In the genomic region with DNA sequence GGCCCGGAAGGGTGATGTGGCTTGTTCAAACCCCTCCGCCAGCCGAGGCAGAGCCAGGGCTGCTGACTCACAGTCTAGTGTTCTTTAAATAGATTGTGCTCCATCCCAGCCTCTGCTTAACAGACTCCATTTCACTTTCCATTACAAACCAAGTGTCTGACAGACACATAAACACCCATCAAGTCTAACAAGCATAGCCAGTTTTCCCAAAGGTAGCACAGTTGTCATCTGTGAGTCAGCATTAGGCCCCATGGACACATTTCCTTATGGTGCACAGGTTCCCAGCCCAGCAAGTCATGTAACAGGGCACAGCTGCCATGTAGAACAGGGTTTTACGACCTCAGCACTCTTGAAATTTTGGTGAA, we compare ENCODE assay signal across 9 cellular contexts.
DNase-seq lines count a peak whose midpoint lies in the region; ATAC-seq and TF ChIP-seq lines count a peak whose summit lies in the region.
"Had no signal": no experiment of that assay in that cellular context is flagged by ENCODE, and none has a peak within 500 bp of the region (broad histone marks: within the 10 kb centered on the region; RNA-seq: fewer than 3 reads in every experiment).

No MANE protein-coding gene starts in this region.

- TF ChIP-seq CTCF in epithelial cell of proximal tubule (conservative IDR thresholded peaks at IDR 0.05; ENCODE audit: low read depth, low read length), result no peak

- H3K4me3 ChIP-seq in epithelial cell of proximal tubule (ENCODE audit: low read depth, low read length), result no peak overlapping the region

- ATAC-seq in HG03196 (IDR thresholded peaks at IDR 0.05; ENCODE audit: unreplicated experiment), result no peak

- peak; percentile 95 for DNase-seq in ELR (ENCODE audit: low read depth)
- peak; percentile 37 for DNase-seq in NOMO-1 treated with dmso at 0.1 percent for 144 hours (lab: John Stamatoyannopoulos, UW; ENCODE audit: unreplicated experiment)
- peak; percentile 77 for DNase-seq in epithelial cell of proximal tubule (ENCODE audit: low read depth)
- DNase-seq in posterior vena cava (ENCODE audit: low spot score), result peak; percentile 88
- no peak for DNase-seq in NCI-H146 (lab: John Stamatoyannopoulos, UW)
- no peak for DNase-seq in NCI-H345 treated with DMSO at 0.1 percent for 48 hours (lab: John Stamatoyannopoulos, UW; ENCODE audit: unreplicated experiment)
- DNase-seq in activated CD8-positive, alpha-beta memory T cell treated with anti-CD3 and anti-CD28 coated beads, Interleukin-2, amount 50 U/mL, for 48 hours, result no peak
- DNase-seq: activated CD4-positive, alpha-beta memory T cell treated with anti-CD3 and anti-CD28 coated beads for 36 hours had no signal

- intact Hi-C loops in posterior vena cava (cut with DNase I), result loop anchor here (10.0 kb wide), 2 partner anchors 103 to 113 kb away; partner anchors contain the start of gene RAP2B (in 1 of the 2)

Comparison
In these comparisons a context has a peak if more than half of its experiments do, and no peak if none do; other contexts are left out.
1. DNase-seq: peak in ELR (single experiment), NOMO-1 treated with dmso at 0.1 percent for 144 hours (single experiment), epithelial cell of proximal tubule (single experiment) and posterior vena cava (single experiment); none in NCI-H146 (single experiment), NCI-H345 treated with DMSO at 0.1 percent for 48 hours (single experiment) and activated CD8-positive, alpha-beta memory T cell treated with anti-CD3 and anti-CD28 coated beads, Interleukin-2, amount 50 U/mL, for 48 hours (single experiment).